7 cellular contexts compared by ENCODE assay signal in genomic region chrX:23592741-23593140, GRCh38.
"Had no signal": no experiment of that assay in that cellular context is flagged by ENCODE, and none has a peak within 500 bp of the region (broad histone marks: within the 10 kb centered on the region; RNA-seq: fewer than 3 reads in every experiment).

No MANE protein-coding gene starts in this region.

- DNase-seq: IMR-90, KBM-7, KG1 had no signal

- H3K4me3 ChIP-seq: K562 had no signal

- H3K27ac ChIP-seq: HL-60 had no signal

- FAIRE-seq: HepG2, K562 had no signal

- ATAC-seq: HepG2, K562 had no signal

- H3K36me3 Mint-ChIP-seq: IgD-negative memory B cell had no signal
